ENCODE assay signal across 9 cellular contexts in genomic region chr12:2052861-2053674, GRCh38. TPM values are rescaled to one million over a fixed set of nuclear protein-coding genes. Genes with fewer than 3 reads are reported as not detected.
DNase-seq lines count a peak whose midpoint lies in the region; ATAC-seq and TF ChIP-seq lines count a peak whose summit lies in the region.
"Had no signal": no experiment of that assay in that cellular context is flagged by ENCODE, and none has a peak within 500 bp of the region (broad histone marks: within the 10 kb centered on the region; RNA-seq: fewer than 3 reads in every experiment).

Gene CACNA1C (plus strand): TSS chr12:2052987. CDS start chr12:2053563, 576 bp downstream.

- no peaks in the 10 kb centered on the region for H4K20me1 ChIP-seq in MM.1S (ENCODE audit: insufficient read depth, low read length)

- TF ChIP-seq CTCF in Calu3 (IDR thresholded peaks at IDR 0.05; ENCODE audit: unreplicated experiment) (no peak), MM.1S (IDR thresholded peaks at IDR 0.05; ENCODE audit: low read length) (0 out of 2 replicates have a peak, but pooled peaks have one; percentile 5), WTC11 (IDR thresholded peaks at IDR 0.05) (no peak), lower leg skin (IDR thresholded peaks at IDR 0.05) (no peak)

- H3K27me3 Mint-ChIP-seq in Calu3 (ENCODE audit: unreplicated experiment) = peaks cover 99% of the 10 kb centered on the region
- peaks cover 58% of the 10 kb centered on the region for H3K27me3 Mint-ChIP-seq in WTC11 (ENCODE audit: low read depth)

- peaks cover 17% of the 10 kb centered on the region for H3K27me3 ChIP-seq in MM.1S (replicated peaks; ENCODE audit: insufficient read depth, low read length)
- H3K27me3 ChIP-seq in ectodermal cell (ENCODE audit: control insufficient read depth, insufficient read depth, low read length, poor library complexity, severe bottlenecking) = peaks cover 67% of the 10 kb centered on the region

- no peaks in the 10 kb centered on the region for H3K4me1 Mint-ChIP-seq in Calu3 (ENCODE audit: low read depth, unreplicated experiment)
- H3K4me1 Mint-ChIP-seq in WTC11 = peaks cover 52% of the 10 kb centered on the region

- no peaks in the 10 kb centered on the region for H3K36me3 ChIP-seq in MM.1S (replicated peaks; ENCODE audit: insufficient read depth, low read length)
- H3K36me3 ChIP-seq in ectodermal cell (ENCODE audit: control insufficient read depth, insufficient read depth, low read length) = no peaks in the 10 kb centered on the region

- H3K9me3 Mint-ChIP-seq in Calu3 (ENCODE audit: low read depth, unreplicated experiment) (no peaks in the 10 kb centered on the region), WTC11 (no peaks in the 10 kb centered on the region)

- no peak for TF ChIP-seq POLR2A in lower leg skin (IDR thresholded peaks at IDR 0.05)

- peak within 1 kb of the TSS; percentile 99 for H3K4me2 ChIP-seq in MM.1S (ENCODE audit: low read depth, low read length)

- peaks cover 5% of the 10 kb centered on the region for H3F3A ChIP-seq in MM.1S (ENCODE audit: insufficient read depth, low read length)

- H3K4me3 Mint-ChIP-seq in Calu3 (ENCODE audit: low read depth, unreplicated experiment) (peak within 1 kb of the TSS; percentile 30), WTC11 (peak within 1 kb of the TSS; percentile 86)

- H3K4me3 ChIP-seq in MM.1S (ENCODE audit: low read length) = peak within 1 kb of the TSS; percentile 61
- peak within 1 kb of the TSS; percentile 51 for H3K4me3 ChIP-seq in ectodermal cell (ENCODE audit: insufficient read depth, low read depth, low read length)
- peak within 1 kb of the TSS; percentile 46 for H3K4me3 ChIP-seq in lower leg skin (ENCODE audit: low read depth, poor library complexity, severe bottlenecking)
- H3K4me3 ChIP-seq: K562 had no signal

- POLR2A ChIA-PET in WTC11 (lab: Charles Lee) = no interaction called here

- ATAC-seq in WTC11 (peak; percentile 50), HG02885 (IDR thresholded peaks at IDR 0.05; ENCODE audit: poor library complexity, unreplicated experiment) (no peak), GM21737 (IDR thresholded peaks at IDR 0.05; ENCODE audit: unreplicated experiment) (no peak)
- ATAC-seq: K562 had no signal

- BruUV-seq in Calu3 (replicated peaks; lab: Mats Ljungman, UMichigan) = no TSS peak

- H3K9me3 ChIP-seq in MM.1S (replicated peaks; ENCODE audit: insufficient read depth, low read length) = no peaks in the 10 kb centered on the region
- no peaks in the 10 kb centered on the region for H3K9me3 ChIP-seq in ectodermal cell (ENCODE audit: control insufficient read depth, low read length)

- intact Hi-C loops in Calu3 (cut with micrococcal nuclease; ENCODE audit: unreplicated experiment) (no loop called here), lower leg skin (cut with DNase I; ENCODE audit: low total_unique reads) (no loop called here)

- no peaks in the 10 kb centered on the region for H3K79me2 ChIP-seq in MM.1S (ENCODE audit: low read length)

- peak within 1 kb of the TSS; percentile 79; the same call in 1 of the 2 replicates for H2AFZ ChIP-seq in MM.1S (ENCODE audit: low read length)

- DNase-seq in Calu3 = peak; percentile 15
- DNase-seq in MM.1S = peak; percentile 61
- DNase-seq in WTC11 (ENCODE audit: low spot score) = peak; percentile 71
- DNase-seq in lower leg skin (ENCODE audit: low spot score in 2 of 2) = peak in 1 of 2 donors; percentile 86
- DNase-seq in stimulated activated CD8-positive, alpha-beta memory T cell treated with anti-CD3 and anti-CD28 coated beads, Interleukin-4, amount 100 ng/mL, for 48 hours = peak; percentile 47

- H3K9me2 ChIP-seq in MM.1S (replicated peaks; ENCODE audit: insufficient read depth, low read length) = no peaks in the 10 kb centered on the region

- H3K27ac ChIP-seq in MM.1S (ENCODE audit: low read length) = no peak within 1 kb of the TSS
- no peak within 1 kb of the TSS for H3K27ac ChIP-seq in ectodermal cell (ENCODE audit: insufficient read depth, low read depth, low read length, poor library complexity, severe bottlenecking)

- H3K36me3 Mint-ChIP-seq in Calu3 (ENCODE audit: insufficient read depth, unreplicated experiment) (no peaks in the 10 kb centered on the region), WTC11 (no peaks in the 10 kb centered on the region)

- WGBS in ectodermal cell, 2 experiments = 0 to 1% methylated on average over 83 of the region's 83 CpGs
- WGBS in lower leg skin, 2 donors = 0 to 1% methylated on average over 31 to 36 of the region's 83 CpGs

- no peak within 1 kb of the TSS for H3K27ac Mint-ChIP-seq in Calu3 (ENCODE audit: unreplicated experiment)
- no peak within 1 kb of the TSS for H3K27ac Mint-ChIP-seq in WTC11

- CTCF ChIA-PET in Calu3 (lab: Charles Lee) (interaction anchor here (0.6 kb wide), 1 partner anchor 605 kb away, joined by 3 read pairs; no protein-coding TSS in a partner anchor), WTC11 (lab: Charles Lee) (interaction anchor here (0.5 to 1.0 kb wide), 8 partner anchors 19 to 343 kb away, joined by 3 to 4 read pairs (median 3); no protein-coding TSS in a partner anchor)

- peaks cover 17% of the 10 kb centered on the region for H3K4me1 ChIP-seq in MM.1S (ENCODE audit: low read length)
- H3K4me1 ChIP-seq in ectodermal cell (ENCODE audit: control insufficient read depth, insufficient read depth, low read length) = peaks cover 10% of the 10 kb centered on the region

- no peak within 1 kb of the TSS for H3K9ac ChIP-seq in MM.1S (ENCODE audit: low read length)

TF ChIP-seq in WTC11, 78 proteins besides CTCF, POLR2A, EP300 and RAD21:
- TF ChIP-seq FOXP1 (CRISPR knock-in tag; IDR thresholded peaks at IDR 0.05; ENCODE audit: borderline replicate concordance) = no peak
- no peak for TF ChIP-seq HMGA2 (CRISPR knock-in tag; IDR thresholded peaks at IDR 0.05)

RNA-seq across cellular contexts. Expression of gene CACNA1C, which starts in this region (rescaled TPM):
- total RNA-seq in Calu3 (2022) (not detected in 2 replicates), WTC11 (2021) (1.7 to 2.2 TPM (median 2.1 TPM) in 3 replicates), lower leg skin (1 to 10 TPM in 3 of 4 donors, under 1 TPM in 1; 0.38 to 2.4 (median 1.4) TPM)
- polyA plus RNA-seq in ectodermal cell (2013, experiment 1 of 4) = 0.59 TPM
- 0.98 TPM for polyA plus RNA-seq in ectodermal cell (2013, experiment 2 of 4)
- polyA plus RNA-seq in ectodermal cell (2013, experiment 3 of 4) = 0.85 TPM
- 1.3 TPM for polyA plus RNA-seq in ectodermal cell (2013, experiment 4 of 4)
- total RNA-seq: K562 had no signal
- polyA plus RNA-seq: K562 had no signal

Comparison
In these comparisons a context has a peak if more than half of its experiments do, and no peak if none do; other contexts are left out.
1. Peak in DNase-seq in Calu3; RNA of the gene not detected or under 1 TPM.